In the genomic region with DNA sequence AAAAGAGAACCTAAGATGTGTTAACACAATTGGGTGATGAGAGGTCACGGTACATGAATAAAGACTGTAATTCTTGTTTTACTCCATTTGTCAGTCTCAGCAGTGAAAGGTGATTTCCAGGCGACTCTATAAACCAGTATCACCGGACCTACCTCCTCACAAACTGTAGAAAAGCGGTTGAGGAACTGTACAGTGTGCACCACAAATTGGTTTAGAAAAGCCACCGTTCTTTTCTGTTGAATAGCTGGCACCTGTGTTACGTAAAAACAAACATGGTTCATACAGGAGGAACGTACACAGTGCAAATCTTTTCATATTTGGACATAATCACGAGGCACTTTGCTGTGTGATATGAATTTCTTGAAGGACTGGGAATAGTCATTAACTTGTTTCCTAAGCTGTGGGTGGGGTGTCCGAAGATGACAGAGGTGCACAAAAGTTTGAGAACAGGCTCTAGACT, we compare ENCODE assay signal across 8 cellular contexts. TPM values are rescaled to one million over a fixed set of nuclear protein-coding genes. Genes with fewer than 3 reads are reported as not detected.
DNase-seq lines count a peak whose midpoint lies in the region; ATAC-seq and TF ChIP-seq lines count a peak whose summit lies in the region.

No MANE protein-coding gene starts in this region.

- H3K4me3 ChIP-seq in BJ (ENCODE audit: low read depth, low read length) = peak overlapping the region; percentile 64
- peak overlapping the region; percentile 84 to 92 (median 88) for H3K4me3 ChIP-seq in sigmoid colon

- H3K27ac ChIP-seq in sigmoid colon = peak overlapping the region; percentile 90 to 93 (median 91)

- H3K4me1 Mint-ChIP-seq in activated T-helper 1 cell treated with anti-CD3 and anti-CD28 coated beads, Interleukin-12 subunit alpha, Interleukin-12 subunit beta, Interleukin-2, Interleukin-4 antibody, amounts not matched to agents 30 ng/mL and 10 ng/mL and 1 ng/mL, durations not matched to agents 14 hours and 24 hours and 36 hours (ENCODE audit: low read depth) = peaks cover 42% of the 10 kb centered on the region

- CTCF ChIA-PET in BJ (lab: Yijun Ruan, JAX) = interaction anchor here (1.1 to 1.6 kb wide), 2 partner anchors 121 to 123 kb away, joined by 3 to 4 read pairs; no protein-coding TSS in a partner anchor

- no peak for TF ChIP-seq EP300 in sigmoid colon (IDR thresholded peaks at IDR 0.05)

- TF ChIP-seq POLR2A in sigmoid colon (IDR thresholded peaks at IDR 0.05) = no peak

- peaks cover 1% of the 10 kb centered on the region; the same call in 1 of the 2 replicates for H3K36me3 ChIP-seq in BJ (ENCODE audit: control insufficient read depth, insufficient read depth, low read length)
- H3K36me3 ChIP-seq in sigmoid colon = peaks cover 0 to 22% (median 0%) of the 10 kb centered on the region in 4 donors

- whole genome bisulfite sequencing in sigmoid colon, 2 donors = 12 to 13% methylated on average over 9 of the region's 9 CpGs

- no peaks in the 10 kb centered on the region for H3K9me3 ChIP-seq in sigmoid colon

- H3K27me3 Mint-ChIP-seq in activated T-helper 1 cell treated with anti-CD3 and anti-CD28 coated beads, Interleukin-12 subunit alpha, Interleukin-12 subunit beta, Interleukin-2, Interleukin-4 antibody, amounts not matched to agents 30 ng/mL and 10 ng/mL and 1 ng/mL, durations not matched to agents 14 hours and 24 hours and 36 hours (ENCODE audit: insufficient read depth) = no peaks in the 10 kb centered on the region

- DNase-seq in BJ (ENCODE audit: low read depth) = no peak
- peak; percentile 49 for DNase-seq in activated T-helper 1 cell treated with anti-CD3 and anti-CD28 coated beads, Interleukin-12 subunit alpha, Interleukin-12 subunit beta, Interleukin-2, Interleukin-4 antibody, amounts not matched to agents 30 ng/mL and 10 ng/mL and 1 ng/mL, durations not matched to agents 14 hours and 24 hours and 36 hours (ENCODE audit: low spot score)
- no peak for DNase-seq in left cardiac atrium
- no peak for DNase-seq in sigmoid colon
- no peak for DNase-seq in SKM-1 (lab: John Stamatoyannopoulos, UW; ENCODE audit: unreplicated experiment)
- no peak for DNase-seq in GM19238 (ENCODE audit: insufficient read length, low spot score)

- H3K27me3 ChIP-seq in BJ (ENCODE audit: control insufficient read depth, insufficient read depth, low read length) (no peaks in the 10 kb centered on the region), sigmoid colon (no peaks in the 10 kb centered on the region)

- intact Hi-C loops in activated T-helper 1 cell treated with anti-CD3 and anti-CD28 coated beads, Interleukin-12 subunit alpha, Interleukin-12 subunit beta, Interleukin-2, Interleukin-4 antibody, amounts not matched to agents 30 ng/mL and 10 ng/mL and 1 ng/mL, durations not matched to agents 14 hours and 24 hours and 36 hours (cut with micrococcal nuclease) = loop anchor here (1.0 to 10.0 kb wide), 7 partner anchors 106 to 1794 kb away; a partner anchor contains a TSS
- intact Hi-C loops in left cardiac atrium (cut with DNase I) = loop anchor here in 1 of 2 donors (5.0 to 10.0 kb wide), 2 partner anchors 61 to 126 kb away; a partner anchor contains a TSS
- intact Hi-C loops in sigmoid colon (cut with DNase I) = loop anchor here (5.0 to 10.0 kb wide), 3 partner anchors 56 to 424 kb away; a partner anchor contains a TSS

- H3K4me1 ChIP-seq in sigmoid colon = peaks cover 0 to 9% (median 6%) of the 10 kb centered on the region in 4 donors

- TF ChIP-seq CTCF in BJ (IDR thresholded peaks at IDR 0.05; ENCODE audit: insufficient read depth, low read depth, low read length) (no peak), sigmoid colon (IDR thresholded peaks at IDR 0.05) (no peak)

- H3K36me3 Mint-ChIP-seq in activated T-helper 1 cell treated with anti-CD3 and anti-CD28 coated beads, Interleukin-12 subunit alpha, Interleukin-12 subunit beta, Interleukin-2, Interleukin-4 antibody, amounts not matched to agents 30 ng/mL and 10 ng/mL and 1 ng/mL, durations not matched to agents 14 hours and 24 hours and 36 hours (ENCODE audit: low read depth) = peaks cover 24% of the 10 kb centered on the region

- POLR2A ChIA-PET in BJ (lab: Charles Lee) = interaction anchor here (0.6 kb wide), 1 partner anchor 135 kb away, joined by 20 read pairs; no protein-coding TSS in a partner anchor

- H3K4me3 Mint-ChIP-seq in activated T-helper 1 cell treated with anti-CD3 and anti-CD28 coated beads, Interleukin-12 subunit alpha, Interleukin-12 subunit beta, Interleukin-2, Interleukin-4 antibody, amounts not matched to agents 30 ng/mL and 10 ng/mL and 1 ng/mL, durations not matched to agents 14 hours and 24 hours and 36 hours = peak overlapping the region; percentile 93

- ATAC-seq in GM19328 (IDR thresholded peaks at IDR 0.05; ENCODE audit: unreplicated experiment) = peak; percentile 32
- peak; percentile 43 for ATAC-seq in HG03354 (IDR thresholded peaks at IDR 0.05; ENCODE audit: poor library complexity, severe bottlenecking, unreplicated experiment)
- peak; percentile 11 to 18 for ATAC-seq in left cardiac atrium

- H3K9me3 Mint-ChIP-seq in activated T-helper 1 cell treated with anti-CD3 and anti-CD28 coated beads, Interleukin-12 subunit alpha, Interleukin-12 subunit beta, Interleukin-2, Interleukin-4 antibody, amounts not matched to agents 30 ng/mL and 10 ng/mL and 1 ng/mL, durations not matched to agents 14 hours and 24 hours and 36 hours = no peaks in the 10 kb centered on the region

- peak overlapping the region; percentile 97 for H3K27ac Mint-ChIP-seq in activated T-helper 1 cell treated with anti-CD3 and anti-CD28 coated beads, Interleukin-12 subunit alpha, Interleukin-12 subunit beta, Interleukin-2, Interleukin-4 antibody, amounts not matched to agents 30 ng/mL and 10 ng/mL and 1 ng/mL, durations not matched to agents 14 hours and 24 hours and 36 hours

RNA-seq across cellular contexts. Expression of a gene that starts 0.7 kb away (rescaled TPM):
- polyA plus RNA-seq in BJ (2011; rRNA removed) = 34.5 and 66.9 TPM in 2 replicates
- 11.8 and 16.9 TPM in 2 replicates for polyA minus RNA-seq in BJ (2011; rRNA and poly(A)+ RNA removed)
- total RNA-seq in activated T-helper 1 cell treated with anti-CD3 and anti-CD28 coated beads, Interleukin-12 subunit alpha, Interleukin-12 subunit beta, Interleukin-2, Interleukin-4 antibody, amounts not matched to agents 30 ng/mL and 10 ng/mL and 1 ng/mL, durations not matched to agents 14 hours and 24 hours and 36 hours = 20.4 and 26.3 TPM in 2 replicates
- total RNA-seq in left cardiac atrium = 10 to 100 TPM; 31.8 to 39.4 TPM
- total RNA-seq in sigmoid colon = 100 to 1,000 TPM in 1 of 4 donors, 10 to 100 TPM in 3; 90.0 to 115 (median 95.6) TPM
- polyA plus RNA-seq in sigmoid colon = 10 to 100 TPM; 45.0 to 52.0 (median 45.9) TPM

RNA-seq across cellular contexts. Expression of a gene that starts 58.8 kb away (rescaled TPM):
- polyA plus RNA-seq in BJ (2011; rRNA removed) (22.6 and 46.2 TPM in 2 replicates), sigmoid colon (10 to 100 TPM; 12.0 to 30.2 (median 22.2) TPM)
- polyA minus RNA-seq in BJ (2011; rRNA and poly(A)+ RNA removed) = 7.2 and 8.9 TPM in 2 replicates
- 81.5 and 84.1 TPM in 2 replicates for total RNA-seq in activated T-helper 1 cell treated with anti-CD3 and anti-CD28 coated beads, Interleukin-12 subunit alpha, Interleukin-12 subunit beta, Interleukin-2, Interleukin-4 antibody, amounts not matched to agents 30 ng/mL and 10 ng/mL and 1 ng/mL, durations not matched to agents 14 hours and 24 hours and 36 hours
- total RNA-seq in left cardiac atrium (10 to 100 TPM; 14.8 to 16.5 TPM), sigmoid colon (10 to 100 TPM; 16.1 to 24.3 (median 18.6) TPM)

RNA-seq across cellular contexts. Expression of a gene that starts 58.9 kb away (rescaled TPM):
- polyA plus RNA-seq in BJ (2011; rRNA removed) (3.9 and 6.4 TPM in 2 replicates), sigmoid colon (1 to 10 TPM; 1.2 to 7.9 (median 6.0) TPM)
- 2.4 and 2.7 TPM in 2 replicates for polyA minus RNA-seq in BJ (2011; rRNA and poly(A)+ RNA removed)
- total RNA-seq in activated T-helper 1 cell treated with anti-CD3 and anti-CD28 coated beads, Interleukin-12 subunit alpha, Interleukin-12 subunit beta, Interleukin-2, Interleukin-4 antibody, amounts not matched to agents 30 ng/mL and 10 ng/mL and 1 ng/mL, durations not matched to agents 14 hours and 24 hours and 36 hours = 23.5 and 25.1 TPM in 2 replicates
- total RNA-seq in left cardiac atrium (1 to 10 TPM in 1 of 2 donors, under 1 TPM in 1; 0.81 to 1.2 TPM), sigmoid colon (1 to 10 TPM; 1.8 to 2.3 (median 1.9) TPM)
